Comparison of ENCODE assay signal across 8 cellular contexts in genomic region chr2:30706534-30707303, GRCh38.
DNase-seq lines count a peak whose midpoint lies in the region; ATAC-seq and TF ChIP-seq lines count a peak whose summit lies in the region.

No MANE protein-coding gene starts in this region.

- no peak overlapping the region for H3K27ac Mint-ChIP-seq in nephron

- intact Hi-C loops in esophagus squamous epithelium (cut with DNase I), result loop anchor here (5.0 kb wide), 1 partner anchor 499 kb away; no protein-coding TSS in a partner anchor

- H3K27ac ChIP-seq in DND-41 (ENCODE audit: low read length), result no peak overlapping the region
- no peak overlapping the region for H3K27ac ChIP-seq in OCI-LY1 (ENCODE audit: low read depth, low read length, poor library complexity, severe bottlenecking)
- peak overlapping the region in 1 of 4 donors; percentile 29 for H3K27ac ChIP-seq in esophagus squamous epithelium

- H3K9ac ChIP-seq in DND-41 (ENCODE audit: low read depth, low read length) (no peak overlapping the region), OCI-LY1 (ENCODE audit: low read length) (no peak overlapping the region)

- no peak overlapping the region for H3K4me3 Mint-ChIP-seq in nephron

- no peaks in the 10 kb centered on the region for H3K4me1 Mint-ChIP-seq in nephron

- H2AFZ ChIP-seq in DND-41 (ENCODE audit: low read depth, low read length), result no peak overlapping the region
- no peak overlapping the region for H2AFZ ChIP-seq in OCI-LY1 (ENCODE audit: low read length)

- peak; percentile 92 for TF ChIP-seq CTCF in DND-41 (IDR thresholded peaks at IDR 0.05; ENCODE audit: borderline replicate concordance, extremely low read depth, low read length, poor library complexity, severe bottlenecking)
- TF ChIP-seq CTCF in OCI-LY1 (IDR thresholded peaks at IDR 0.05; ENCODE audit: low read length), result peak; percentile 77
- peak; percentile 44 to 81 (median 76) for TF ChIP-seq CTCF in esophagus squamous epithelium (IDR thresholded peaks at IDR 0.05)
- TF ChIP-seq CTCF in nephron (IDR thresholded peaks at IDR 0.05; ENCODE audit: unreplicated experiment in 3 of 3), result peak; percentile 86 to 93 (median 92)

- no peaks in the 10 kb centered on the region for H3K79me2 ChIP-seq in DND-41 (ENCODE audit: insufficient read depth, low read length)
- H3K79me2 ChIP-seq in OCI-LY1 (ENCODE audit: insufficient read depth, low read length), result no peaks in the 10 kb centered on the region

- TF ChIP-seq POLR2A in esophagus squamous epithelium (IDR thresholded peaks at IDR 0.05), result no peak

- no peak overlapping the region for H3K4me3 ChIP-seq in DND-41 (ENCODE audit: low read depth in 1 of 2, low read length in 2 of 2)
- H3K4me3 ChIP-seq in OCI-LY1 (ENCODE audit: low read depth, low read length, poor library complexity, severe bottlenecking), result no peak overlapping the region
- H3K4me3 ChIP-seq in esophagus squamous epithelium, result no peak overlapping the region

- no peaks in the 10 kb centered on the region for H3K9me2 ChIP-seq in OCI-LY1 (ENCODE audit: low read depth, low read length)

- ATAC-seq in DND-41 (ENCODE audit: insufficient read depth, low read depth), result peak; percentile 81
- peak; percentile 65 for ATAC-seq in stimulated activated naive CD8-positive, alpha-beta T cell treated with anti-CD3 and anti-CD28 coated beads, Interleukin-15, Interleukin-2, amounts not matched to agents 100 U/mL and 50 U/mL, for 24 hours

- H3K27me3 ChIP-seq in DND-41 (ENCODE audit: insufficient read depth, low read length, poor library complexity) (no peaks in the 10 kb centered on the region), OCI-LY1 (ENCODE audit: insufficient read depth, low read length) (no peaks in the 10 kb centered on the region; the same call in 1 of the 2 replicates), esophagus squamous epithelium (no peaks in the 10 kb centered on the region)

- no peaks in the 10 kb centered on the region for H3F3A ChIP-seq in OCI-LY1 (ENCODE audit: insufficient read depth, low read length)

- H3K9me3 ChIP-seq in DND-41 (ENCODE audit: insufficient read depth, low read length, severe bottlenecking), result peaks cover 5% of the 10 kb centered on the region
- H3K9me3 ChIP-seq in OCI-LY1 (ENCODE audit: low read length), result peaks cover 11% of the 10 kb centered on the region
- peaks cover 0 to 16% (median 12%) of the 10 kb centered on the region in 3 donors for H3K9me3 ChIP-seq in esophagus squamous epithelium

- peaks cover 4% of the 10 kb centered on the region for H3K36me3 Mint-ChIP-seq in nephron (ENCODE audit: low read depth)

- no peak overlapping the region for H3K4me2 ChIP-seq in DND-41 (ENCODE audit: insufficient read depth, low read length)
- H3K4me2 ChIP-seq in OCI-LY1 (ENCODE audit: low read length), result no peak overlapping the region

- peaks cover 5% of the 10 kb centered on the region; the same call in 1 of the 2 replicates for H4K20me1 ChIP-seq in DND-41 (ENCODE audit: insufficient read depth, low read length)
- H4K20me1 ChIP-seq in OCI-LY1 (ENCODE audit: insufficient read depth, low read length), result no peaks in the 10 kb centered on the region

- peaks cover 22% of the 10 kb centered on the region for H3K9me3 Mint-ChIP-seq in nephron

- DNase-seq in DND-41, result peak; percentile 74
- DNase-seq in HT1080 (ENCODE audit: low read depth), result peak; percentile 58
- peak; percentile 69 for DNase-seq in activated T-cell treated with anti-CD3 and anti-CD28 coated beads for 1 hour (ENCODE audit: low read depth)
- no peak for DNase-seq in esophagus squamous epithelium (lab: John Stamatoyannopoulos, UW)
- peak; percentile 81 for DNase-seq in stimulated activated naive CD8-positive, alpha-beta T cell treated with anti-CD3 and anti-CD28 coated beads, Interleukin-15, Interleukin-2, amounts not matched to agents 100 U/mL and 50 U/mL, for 24 hours
- DNase-seq in GM19240 (ENCODE audit: insufficient read length, low spot score), result no peak

- WGBS in esophagus squamous epithelium, 2 donors, result 11 to 33% methylated on average over 3 to 4 of the region's 12 CpGs

- H3K4me1 ChIP-seq in DND-41 (ENCODE audit: insufficient read depth, low read length) (no peaks in the 10 kb centered on the region), OCI-LY1 (ENCODE audit: insufficient read depth, low read length, severe bottlenecking) (no peaks in the 10 kb centered on the region), esophagus squamous epithelium (peaks cover 0 to 8% (median 8%) of the 10 kb centered on the region in 3 donors)

- peaks cover 7% of the 10 kb centered on the region for H3K27me3 Mint-ChIP-seq in nephron (ENCODE audit: low read depth)

- H3K36me3 ChIP-seq in DND-41 (ENCODE audit: insufficient read depth, low read length) (no peaks in the 10 kb centered on the region), OCI-LY1 (ENCODE audit: insufficient read depth, low read length) (no peaks in the 10 kb centered on the region), esophagus squamous epithelium (no peaks in the 10 kb centered on the region)

Comparison
In these comparisons a context has a peak if more than half of its experiments do, and no peak if none do; other contexts are left out.
1. DNase-seq: peak in DND-41 (single experiment), HT1080 (single experiment), activated T-cell treated with anti-CD3 and anti-CD28 coated beads for 1 hour (single experiment) and stimulated activated naive CD8-positive, alpha-beta T cell treated with anti-CD3 and anti-CD28 coated beads, Interleukin-15, Interleukin-2, amounts not matched to agents 100 U/mL and 50 U/mL, for 24 hours (single experiment); none in esophagus squamous epithelium (single experiment) and GM19240 (single experiment).
2. Peak in every context shown above with its lines, with median percentiles within 50 percentile points of each other: CTCF ChIP-seq.